ENCODE assay signal across 8 cellular contexts in genomic region chr7:6026011-6026819, GRCh38. TPM values are rescaled to one million over a fixed set of nuclear protein-coding genes. Genes with fewer than 3 reads are reported as not detected.
DNase-seq lines count a peak whose midpoint lies in the region; ATAC-seq, FAIRE-seq and TF ChIP-seq lines count a peak whose summit lies in the region.

No MANE protein-coding gene starts in this region.

- H3K27ac ChIP-seq in Peyer's patch, result peak overlapping the region; percentile 53 to 76 (median 65)

- H3K4me1 ChIP-seq in Peyer's patch, result peaks cover 0 to 15% (median 4%) of the 10 kb centered on the region in 4 donors

- H3K36me3 ChIP-seq in Peyer's patch, result peaks cover 0 to 92% (median 0%) of the 10 kb centered on the region in 3 donors

- intact Hi-C loops in posterior vena cava (cut with DNase I), result no loop called here

- peak overlapping the region; percentile 1 to 34 (median 10) for H3K4me3 ChIP-seq in Peyer's patch

- TF ChIP-seq POLR2A in Peyer's patch (IDR thresholded peaks at IDR 0.05), result no peak

- no peaks in the 10 kb centered on the region for H3K9me3 ChIP-seq in Peyer's patch

- ATAC-seq in GM18520 (IDR thresholded peaks at IDR 0.05; ENCODE audit: unreplicated experiment), result peak; percentile 63
- ATAC-seq in HG03159 (IDR thresholded peaks at IDR 0.05; ENCODE audit: unreplicated experiment), result peak; percentile 86

- FAIRE-seq in urothelium cell line (lab: Jason Lieb, UNC), result peak; percentile 66

- peak; percentile 65 for DNase-seq in 8988T
- DNase-seq in Peyer's patch, result peak; percentile 70 to 89 (median 80)
- peak; percentile 24 to 41 for DNase-seq in activated T-helper 1 cell treated with anti-CD3 and anti-CD28 coated beads, Interleukin-2, amount 50 U/mL, for 16 hours (ENCODE audit: low read depth in 1 of 2, low spot score in 1 of 2)
- DNase-seq in germinal center (ENCODE audit: low spot score), result peak; percentile 80
- peak; percentile 92 for DNase-seq in posterior vena cava (ENCODE audit: low spot score)
- DNase-seq in urothelium cell line (ENCODE audit: low spot score), result peak; percentile 78

- H3K27me3 ChIP-seq in Peyer's patch, result no peaks in the 10 kb centered on the region

- TF ChIP-seq CTCF in Peyer's patch (IDR thresholded peaks at IDR 0.05), result peak in 4 of 6 experiments; percentile 22 to 28 (median 27)

RNA-seq across cellular contexts. Expression of gene ANKRD61, which starts 5.0 kb away (rescaled TPM):
- total RNA-seq in Peyer's patch (not detected), posterior vena cava (under 1 TPM in 1 of 2 donors, not detected in 1; 0.42 TPM)

RNA-seq across cellular contexts. Expression of gene AIMP2, which starts 17.1 kb away (rescaled TPM):
- 100 to 1,000 TPM in 1 of 4 donors, 10 to 100 TPM in 3; 13.2 to 103 (median 59.0) TPM for total RNA-seq in Peyer's patch
- 10 to 100 TPM; 22.6 to 27.4 TPM for total RNA-seq in posterior vena cava

RNA-seq across cellular contexts. Expression of gene PMS2, which starts 17.4 kb away (rescaled TPM):
- total RNA-seq in Peyer's patch, result 10 to 100 TPM in 3 of 4 donors, 1 to 10 TPM in 1; 9.6 to 27.2 (median 14.4) TPM
- 1 to 10 TPM; 8.0 to 9.3 TPM for total RNA-seq in posterior vena cava

RNA-seq across cellular contexts. Expression of gene EIF2AK1, which starts 32.8 kb away (rescaled TPM):
- total RNA-seq in Peyer's patch (100 to 1,000 TPM; 186 to 404 (median 238) TPM), posterior vena cava (10 to 100 TPM; 40.2 to 55.5 TPM)

RNA-seq across cellular contexts. Expression of gene RSPH10B, which starts 55.7 kb away (rescaled TPM):
- 1 to 10 TPM in 1 of 4 donors, not detected in 3; 3.1 TPM for total RNA-seq in Peyer's patch
- not detected for total RNA-seq in posterior vena cava

Comparison
In these comparisons a context has a peak if more than half of its experiments do, and no peak if none do; other contexts are left out.
1. Peak in every context shown above with its lines: DNase-seq, ATAC-seq, H3K4me3 ChIP-seq and H3K27ac ChIP-seq.
2. DNase-seq: peak in every context shown above with its lines; median percentile 92 in posterior vena cava; 80 in Peyer's patch; 80 in germinal center; 78 in urothelium cell line; 65 in 8988T; 32 in activated T-helper 1 cell treated with anti-CD3 and anti-CD28 coated beads, Interleukin-2, amount 50 U/mL, for 16 hours.